19 cellular contexts compared by ENCODE assay signal in the genomic region with DNA sequence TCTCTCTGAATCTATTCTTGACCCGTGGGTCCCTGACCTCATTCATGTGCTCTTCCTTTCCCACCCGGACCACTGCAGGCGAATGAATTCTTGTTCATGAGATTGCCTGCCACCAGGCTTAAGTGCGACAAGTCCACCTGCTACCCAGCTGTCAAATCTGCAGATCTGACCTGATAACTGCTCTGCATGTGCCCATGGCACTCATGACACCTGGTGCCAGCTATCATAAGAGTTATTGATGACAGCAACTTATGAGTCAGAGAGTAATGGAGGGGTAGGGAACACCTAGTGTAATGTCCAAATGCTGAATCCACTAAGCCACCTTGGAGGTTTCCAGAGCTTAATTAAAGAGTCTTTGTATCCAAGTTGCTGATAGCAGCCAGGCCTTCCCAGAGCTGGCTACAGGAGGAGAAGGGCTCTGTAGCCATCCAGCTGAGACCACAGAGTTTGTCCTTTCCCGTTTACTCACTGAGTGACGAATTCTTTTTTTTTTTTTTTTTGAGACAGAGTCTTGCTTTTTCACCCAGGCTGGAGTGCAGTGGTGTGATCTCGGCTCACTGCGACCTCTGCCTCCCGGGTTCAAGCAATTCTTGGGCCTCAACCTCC. TPM values are rescaled to one million over a fixed set of nuclear protein-coding genes. Genes with fewer than 3 reads are reported as not detected.
DNase-seq lines count a peak whose midpoint lies in the region; ATAC-seq and TF ChIP-seq lines count a peak whose summit lies in the region.
"Had no signal": no experiment of that assay in that cellular context is flagged by ENCODE, and none has a peak within 500 bp of the region (broad histone marks: within the 10 kb centered on the region; RNA-seq: fewer than 3 reads in every experiment).

No MANE protein-coding gene starts in this region.

- DNase-seq in NCI-H2171 treated with DMSO at 0.1 percent for 48 hours (lab: John Stamatoyannopoulos, UW) = peak; percentile 42
- no peak for DNase-seq in NCI-H2171 (lab: John Stamatoyannopoulos, UW)
- DNase-seq in SHP77 treated with DMSO at 0.1 percent for 48 hours (lab: John Stamatoyannopoulos, UW) = peak; percentile 56
- DNase-seq in psoas muscle = peak; percentile 38 to 58
- no peak for DNase-seq in tibial nerve (ENCODE audit: low spot score in 2 of 2)
- no peak for DNase-seq in pons (ENCODE audit: low spot score)
- DNase-seq in mucosa of descending colon = no peak
- DNase-seq: activated CD8-positive, alpha-beta memory T cell treated with anti-CD3 and anti-CD28 coated beads, Interleukin-2, amount 50 U/mL, for 4 hours; body of pancreas; esophagus squamous epithelium; NCI-H1105; NCI-H82; stimulated activated CD4-positive, alpha-beta T cell treated with anti-CD3 and anti-CD28 coated beads, Interleukin-4, amount 100 ng/mL, for 4 hours; stomach had no signal

- intact Hi-C loops in psoas muscle (cut with DNase I) = no loop called here
- intact Hi-C loops in mucosa of descending colon (cut with DNase I, micrococcal nuclease) = no loop called here

- H3K4me3 ChIP-seq in psoas muscle = no peak overlapping the region
- no peak overlapping the region for H3K4me3 ChIP-seq in tibial nerve
- no peak overlapping the region for H3K4me3 ChIP-seq in mucosa of descending colon
- H3K4me3 ChIP-seq: body of pancreas, esophagus squamous epithelium, gastroesophageal sphincter, lung, stomach had no signal

- ATAC-seq in GM18907 (IDR thresholded peaks at IDR 0.05; ENCODE audit: unreplicated experiment) (peak; percentile 49), psoas muscle (peak; percentile 79 to 92 (median 86)), mucosa of descending colon (no peak)
- ATAC-seq: body of pancreas, gastroesophageal sphincter, Panc1 had no signal

- H3K36me3 ChIP-seq in psoas muscle (ENCODE audit: insufficient read depth in 1 of 2, low read depth in 1 of 2) (no peaks in the 10 kb centered on the region), tibial nerve (peaks cover 0 to 24% (median 0%) of the 10 kb centered on the region in 3 donors), mucosa of descending colon (ENCODE audit: low read depth) (no peaks in the 10 kb centered on the region)
- H3K36me3 ChIP-seq: esophagus squamous epithelium had no signal

- TF ChIP-seq CTCF in psoas muscle (IDR thresholded peaks at IDR 0.05) (no peak), tibial nerve (IDR thresholded peaks at IDR 0.05) (no peak), mucosa of descending colon (IDR thresholded peaks at IDR 0.05) (no peak)

- H3K9me3 ChIP-seq in psoas muscle (no peaks in the 10 kb centered on the region), tibial nerve (no peaks in the 10 kb centered on the region), mucosa of descending colon (no peaks in the 10 kb centered on the region)
- H3K9me3 ChIP-seq: body of pancreas, esophagus squamous epithelium, gastroesophageal sphincter, neutrophil, stomach had no signal

- H3K4me1 ChIP-seq in psoas muscle = no peaks in the 10 kb centered on the region
- peaks cover 0 to 4% (median 0%) of the 10 kb centered on the region in 4 donors for H3K4me1 ChIP-seq in tibial nerve
- H3K4me1 ChIP-seq in mucosa of descending colon (ENCODE audit: low read depth) = no peaks in the 10 kb centered on the region

- no peak for TF ChIP-seq EP300 in tibial nerve (IDR thresholded peaks at IDR 0.05)

- H3K27me3 ChIP-seq in psoas muscle (ENCODE audit: insufficient read depth in 3 of 3, low read length in 2 of 3) (no peaks in the 10 kb centered on the region), tibial nerve (no peaks in the 10 kb centered on the region)
- H3K27me3 ChIP-seq: body of pancreas, esophagus squamous epithelium, gastroesophageal sphincter, neutrophil, stomach had no signal

- WGBS in psoas muscle, 3 donors = 55 to 62% (median 56%) methylated on average over 9 of the region's 9 CpGs
- 82 to 86% methylated on average over 9 of the region's 9 CpGs for WGBS in tibial nerve, 2 donors

- no peak for TF ChIP-seq POLR2A in tibial nerve (IDR thresholded peaks at IDR 0.05)

- H3K27ac ChIP-seq in psoas muscle (peak overlapping the region; percentile 54), tibial nerve (no peak overlapping the region)
- H3K27ac ChIP-seq: body of pancreas, esophagus squamous epithelium, gastroesophageal sphincter, neutrophil, stomach had no signal

RNA-seq across cellular contexts. Expression of a gene that starts 17.4 kb away (rescaled TPM):
- total RNA-seq in psoas muscle = 1 to 10 TPM; 3.7 to 8.6 (median 7.5) TPM
- polyA plus RNA-seq in psoas muscle = 10 to 100 TPM; 11.5 to 16.8 (median 12.7) TPM
- total RNA-seq in tibial nerve = 1 to 10 TPM; 2.9 to 5.9 (median 4.0) TPM
- total RNA-seq in mucosa of descending colon = 1 to 10 TPM; 7.5 to 8.3 (median 8.0) TPM

Comparison
In these comparisons a context has a peak if more than half of its experiments do, and no peak if none do; other contexts are left out.
1. DNase-seq: peak in NCI-H2171 treated with DMSO at 0.1 percent for 48 hours (single experiment), SHP77 treated with DMSO at 0.1 percent for 48 hours (single experiment) and psoas muscle (2 of 2); none in NCI-H2171 (single experiment), tibial nerve (0 of 2), pons (single experiment) and mucosa of descending colon (0 of 3).